Comparison of ENCODE assay signal across 23 cellular contexts in genomic region chr3:135258916-135259315, GRCh38.
"Had no signal": no experiment of that assay in that cellular context is flagged by ENCODE, and none has a peak within 500 bp of the region (broad histone marks: within the 10 kb centered on the region; RNA-seq: fewer than 3 reads in every experiment).

No MANE protein-coding gene starts in this region.

- H3K27me3 Mint-ChIP-seq: type B pancreatic cell had no signal

- H2AFZ ChIP-seq: parathyroid adenoma had no signal

- H3K4me3 ChIP-seq: gastrocnemius medialis, prostate gland, right atrium auricular region, sigmoid colon, testis, tibial artery had no signal

- H3K4me1 Mint-ChIP-seq: stimulated activated effector memory CD8-positive, alpha-beta T cell treated with anti-CD3 and anti-CD28 coated beads, Interleukin-12 subunit alpha, Interleukin-12 subunit beta, amount 100 ng/mL, for 72 hours had no signal

- H3K27ac Mint-ChIP-seq: naive thymus-derived CD8-positive, alpha-beta T cell; nephron progenitor cell; stimulated activated effector memory CD8-positive, alpha-beta T cell treated with anti-CD3 and anti-CD28 coated beads, Interleukin-12 subunit alpha, Interleukin-12 subunit beta, amount 100 ng/mL, for 72 hours; type B pancreatic cell had no signal

- H3K9me3 ChIP-seq: gastrocnemius medialis, neutrophil, prostate gland, right atrium auricular region, sigmoid colon, testis, tibial artery had no signal

- H3K27ac ChIP-seq: gastrocnemius medialis, neutrophil, parathyroid adenoma, prostate gland, right atrium auricular region, sigmoid colon, testis, tibial artery had no signal

- ATAC-seq: gastrocnemius medialis; left lobe of liver; naive thymus-derived CD8-positive, alpha-beta T cell; stimulated activated effector memory CD8-positive, alpha-beta T cell treated with anti-CD3 and anti-CD28 coated beads, Interleukin-12 subunit alpha, Interleukin-12 subunit beta, amount 100 ng/mL, for 72 hours; stimulated activated naive CD8-positive, alpha-beta T cell treated with anti-CD3 and anti-CD28 coated beads, Interleukin-15, Interleukin-2, amounts not matched to agents 100 U/mL and 50 U/mL, for 24 hours had no signal

- H3K4me3 Mint-ChIP-seq: naive thymus-derived CD8-positive, alpha-beta T cell; nephron progenitor cell; stimulated activated effector memory CD8-positive, alpha-beta T cell treated with anti-CD3 and anti-CD28 coated beads, Interleukin-12 subunit alpha, Interleukin-12 subunit beta, amount 100 ng/mL, for 72 hours had no signal

- H3K9ac ChIP-seq: parathyroid adenoma had no signal

- H3K36me3 Mint-ChIP-seq: naive thymus-derived CD8-positive, alpha-beta T cell; stimulated activated effector memory CD8-positive, alpha-beta T cell treated with anti-CD3 and anti-CD28 coated beads, Interleukin-12 subunit alpha, Interleukin-12 subunit beta, amount 100 ng/mL, for 72 hours; type B pancreatic cell had no signal

- H3K27me3 ChIP-seq: gastrocnemius medialis, neutrophil, right atrium auricular region, sigmoid colon, testis, tibial artery had no signal

- H3K36me3 ChIP-seq: gastrocnemius medialis, neutrophil, prostate gland, right atrium auricular region had no signal

- H3K79me2 ChIP-seq: parathyroid adenoma had no signal

- H3K4me1 ChIP-seq: gastrocnemius medialis, parathyroid adenoma, prostate gland, right atrium auricular region, sigmoid colon, testis, tibial artery had no signal

- DNase-seq: cerebellar nuclear complex; cortex of kidney; effector CD4-positive, alpha-beta T cell; foreskin fibroblast; gastrocnemius medialis; head of caudate nucleus; mesenchymal stem cell; naive thymus-derived CD8-positive, alpha-beta T cell; nephron progenitor cell; sigmoid colon; stimulated activated CD4-positive, alpha-beta T cell treated with anti-CD3 and anti-CD28 coated beads, Interleukin-2, amount 100 ng/mL, for 24 hours; stimulated activated CD4-positive, alpha-beta T cell treated with anti-CD3 and anti-CD28 coated beads, Interleukin-4, amount 100 ng/mL, for 24 hours; stimulated activated naive CD8-positive, alpha-beta T cell treated with anti-CD3 and anti-CD28 coated beads, Interleukin-15, Interleukin-2, amounts not matched to agents 100 U/mL and 50 U/mL, for 24 hours; substantia nigra; testis; tibial artery had no signal
